ENCODE assay signal across 1 cellular context in genomic region chr7:106582365-106582764, GRCh38.
A peak's percentile ranks its signal among the peaks of the same experiment; 100 is the strongest.
TF ChIP-seq lines count a peak whose summit lies in the region.

No MANE protein-coding gene starts in this region.

TF ChIP-seq in K562, 482 proteins besides CTCF, POLR2A, EP300 and RAD21:
- TF ChIP-seq ZNF830 (CRISPR knock-in tag; IDR thresholded peaks at IDR 0.05) = no peak
- TF ChIP-seq ZBTB33 (CRISPR knock-in tag; IDR thresholded peaks at IDR 0.05) = peak; percentile 59; the same call in 1 of the 2 replicates
